1 cellular context compared by ENCODE assay signal in the genomic region with DNA sequence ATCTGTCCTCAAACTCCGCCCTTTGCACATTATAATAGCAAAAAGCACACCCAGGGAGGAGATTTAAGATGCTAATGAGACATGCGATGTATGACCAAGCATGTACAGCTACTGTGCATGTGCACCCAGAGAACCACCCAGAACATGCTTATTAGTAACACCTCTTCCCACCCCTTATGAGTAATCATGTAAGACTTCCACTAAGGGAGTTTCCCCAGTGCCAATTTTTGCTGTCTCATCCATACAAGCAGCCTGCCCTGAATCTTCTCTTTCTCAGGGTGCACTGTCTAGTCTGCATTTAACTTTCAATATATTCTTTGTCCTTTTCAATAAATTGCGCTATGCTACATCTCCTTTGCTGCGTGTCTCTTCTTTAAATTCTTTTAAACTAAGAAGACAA.
TF ChIP-seq lines count a peak whose summit lies in the region.

No MANE protein-coding gene starts in this region.

TF ChIP-seq in SK-N-SH, 30 proteins besides CTCF, POLR2A, EP300 and RAD21 (continued from another document):
- TF ChIP-seq REST (IDR thresholded peaks at IDR 0.05; ENCODE audit: low read depth, low read length) (no peak), EZH2phosphoT487 (IDR thresholded peaks at IDR 0.05; ENCODE audit: borderline replicate concordance, low read depth) (no peak), MXI1 (IDR thresholded peaks at IDR 0.05; ENCODE audit: low read depth, low read length) (no peak), CHD2 (IDR thresholded peaks at IDR 0.05; ENCODE audit: low read length, partially characterized antibody) (no peak), RCOR1 (IDR thresholded peaks at IDR 0.05; ENCODE audit: low read length) (no peak), GABPA (IDR thresholded peaks at IDR 0.05; ENCODE audit: low read depth) (no peak), RFX5 (IDR thresholded peaks at IDR 0.05; ENCODE audit: low read length) (no peak), USF2 (IDR thresholded peaks at IDR 0.05; ENCODE audit: borderline replicate concordance, low read depth, low read length) (no peak), JUND (IDR thresholded peaks at IDR 0.05) (0 out of 2 replicates have a peak, but pooled peaks have one; percentile 8), FOSL2 (IDR thresholded peaks at IDR 0.05; ENCODE audit: borderline replicate concordance, low read depth) (peak; percentile 18; the same call in 1 of the 2 replicates), POLR2AphosphoS5 (IDR thresholded peaks at IDR 0.05; ENCODE audit: low read depth, low read length) (no peak), SMC3 (IDR thresholded peaks at IDR 0.05; ENCODE audit: low read depth, low read length) (no peak), NRF1 (IDR thresholded peaks at IDR 0.05; ENCODE audit: low read depth, low read length) (no peak)
- TF ChIP-seq, protein P1, sequence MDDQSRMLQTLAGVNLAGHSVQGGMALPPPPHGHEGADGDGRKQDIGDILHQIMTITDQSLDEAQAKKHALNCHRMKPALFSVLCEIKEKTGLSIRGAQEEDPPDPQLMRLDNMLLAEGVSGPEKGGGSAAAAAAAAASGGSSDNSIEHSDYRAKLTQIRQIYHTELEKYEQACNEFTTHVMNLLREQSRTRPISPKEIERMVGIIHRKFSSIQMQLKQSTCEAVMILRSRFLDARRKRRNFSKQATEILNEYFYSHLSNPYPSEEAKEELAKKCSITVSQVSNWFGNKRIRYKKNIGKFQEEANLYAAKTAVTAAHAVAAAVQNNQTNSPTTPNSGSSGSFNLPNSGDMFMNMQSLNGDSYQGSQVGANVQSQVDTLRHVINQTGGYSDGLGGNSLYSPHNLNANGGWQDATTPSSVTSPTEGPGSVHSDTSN (IDR thresholded peaks at IDR 0.05) = no peak
TF ChIP-seq in SK-N-SH: peak in this region for 2.
